1 cellular context compared by ENCODE assay signal in genomic region chr3:112619295-112619694, GRCh38.
TF ChIP-seq lines count a peak whose summit lies in the region.

No MANE protein-coding gene starts in this region.

TF ChIP-seq in GM23338, 12 proteins besides CTCF, POLR2A, EP300 and RAD21 (continued from another document):
- no peak for TF ChIP-seq REST (IDR thresholded peaks at IDR 0.05; ENCODE audit: unreplicated experiment)
- TF ChIP-seq POLR2AphosphoS5 (IDR thresholded peaks at IDR 0.05; ENCODE audit: low read depth) = no peak
- TF ChIP-seq ZNF114 (CRISPR knock-in tag; IDR thresholded peaks at IDR 0.05) = no peak
TF ChIP-seq in GM23338: peak in this region for 0.
